ENCODE assay signal across 2 cellular contexts in genomic region chr2:238938460-238939055, GRCh38.
A peak's percentile ranks its signal among the peaks of the same experiment; 100 is the strongest.
TF ChIP-seq lines count a peak whose summit lies in the region.

No MANE protein-coding gene starts in this region.

TF ChIP-seq in IMR-90, 13 proteins besides CTCF, POLR2A, EP300 and RAD21:
- TF ChIP-seq MAFK (IDR thresholded peaks at IDR 0.05; ENCODE audit: low read depth, low read length) (no peak), SMC3 (IDR thresholded peaks at IDR 0.05; ENCODE audit: low read depth, low read length) (no peak), RCOR1 (IDR thresholded peaks at IDR 0.05; ENCODE audit: insufficient replicate concordance, low read length) (peak; percentile 21), BHLHE40 (IDR thresholded peaks at IDR 0.05; ENCODE audit: low read depth, low read length) (peak; percentile 44), FOS (IDR thresholded peaks at IDR 0.05; ENCODE audit: low read depth, low read length) (peak; percentile 79; the same call in 1 of the 2 replicates), MXI1 (IDR thresholded peaks at IDR 0.05; ENCODE audit: borderline replicate concordance, low read depth, low read length) (0 out of 2 replicates have a peak, but pooled peaks have one; percentile 48), USF2 (IDR thresholded peaks at IDR 0.05; ENCODE audit: low read depth, low read length) (no peak), MAZ (IDR thresholded peaks at IDR 0.05; ENCODE audit: borderline replicate concordance, low read depth, low read length) (peak; percentile 34; the same call in 1 of the 2 replicates)
TF ChIP-seq in IMR-90: peak in this region for 5.

TF ChIP-seq in H1, 55 proteins besides CTCF, POLR2A, EP300 and RAD21:
- TF ChIP-seq MAFK (IDR thresholded peaks at IDR 0.05; ENCODE audit: low read depth, low read length) (no peak), TCF12 (IDR thresholded peaks at IDR 0.05; ENCODE audit: low read depth, low read length) (no peak), BACH1 (IDR thresholded peaks at IDR 0.05; ENCODE audit: low read length) (no peak), SP4 (IDR thresholded peaks at IDR 0.05; ENCODE audit: low read length) (no peak), TAF7 (optimal IDR thresholded peaks at IDR 0.05; ENCODE audit: borderline replicate concordance, low read depth, low read length) (no peak), POU5F1 (IDR thresholded peaks at IDR 0.05; ENCODE audit: low read depth, low read length) (no peak), GABPA (IDR thresholded peaks at IDR 0.05; ENCODE audit: borderline replicate concordance, insufficient read depth, low read length) (no peak), CBX5 (IDR thresholded peaks at IDR 0.05; ENCODE audit: low read depth, low read length) (no peak), CTBP2 (IDR thresholded peaks at IDR 0.05; ENCODE audit: borderline replicate concordance, insufficient read depth, insufficient read length, low read length) (no peak), ASH2L (IDR thresholded peaks at IDR 0.05; ENCODE audit: low read length) (no peak), BRCA1 (IDR thresholded peaks at IDR 0.05; ENCODE audit: low read depth, low read length) (no peak), PHF8 (conservative IDR thresholded peaks at IDR 0.05; ENCODE audit: low read depth, low read length) (no peak)
- TF ChIP-seq, protein P1, sequence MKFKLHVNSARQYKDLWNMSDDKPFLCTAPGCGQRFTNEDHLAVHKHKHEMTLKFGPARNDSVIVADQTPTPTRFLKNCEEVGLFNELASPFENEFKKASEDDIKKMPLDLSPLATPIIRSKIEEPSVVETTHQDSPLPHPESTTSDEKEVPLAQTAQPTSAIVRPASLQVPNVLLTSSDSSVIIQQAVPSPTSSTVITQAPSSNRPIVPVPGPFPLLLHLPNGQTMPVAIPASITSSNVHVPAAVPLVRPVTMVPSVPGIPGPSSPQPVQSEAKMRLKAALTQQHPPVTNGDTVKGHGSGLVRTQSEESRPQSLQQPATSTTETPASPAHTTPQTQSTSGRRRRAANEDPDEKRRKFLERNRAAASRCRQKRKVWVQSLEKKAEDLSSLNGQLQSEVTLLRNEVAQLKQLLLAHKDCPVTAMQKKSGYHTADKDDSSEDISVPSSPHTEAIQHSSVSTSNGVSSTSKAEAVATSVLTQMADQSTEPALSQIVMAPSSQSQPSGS (IDR thresholded peaks at IDR 0.05; ENCODE audit: low read length) = no peak
